In genomic region chr2:187272255-187272654, GRCh38 we compare ENCODE assay signal across 27 cellular contexts.
"Had no signal": no experiment of that assay in that cellular context is flagged by ENCODE, and none has a peak within 500 bp of the region (broad histone marks: within the 10 kb centered on the region; RNA-seq: fewer than 3 reads in every experiment).

No MANE protein-coding gene starts in this region.

- FAIRE-seq: keratinocyte, pancreas had no signal

- H3K27ac ChIP-seq: lower lobe of right lung, pancreas, prostate gland, skin epidermis, stomach, thoracic aorta, tibial nerve, uterus had no signal

- ATAC-seq: left cardiac atrium; left lobe of liver; lower lobe of right lung; naive thymus-derived CD8-positive, alpha-beta T cell; pancreas; right cardiac atrium; sciatic nerve; stimulated activated naive B cell treated with anti-CD40 and anti-IgM and Interleukin-4, amounts not matched to agents 10 μg/mL and 1 μg/mL and 100 μg/mL, for 72 hours; stimulated activated naive CD8-positive, alpha-beta T cell treated with anti-CD3 and anti-CD28 coated beads, Interleukin-15, Interleukin-2, amounts not matched to agents 100 U/mL and 50 U/mL, for 24 hours had no signal

- H3K9me3 ChIP-seq: lower lobe of right lung, pancreas, prostate gland, stomach, thoracic aorta, tibial nerve, uterus had no signal

- H3K4me3 ChIP-seq: lower lobe of right lung, pancreas, prostate gland, skin epidermis, stomach, thoracic aorta, tibial nerve, uterus had no signal

- H3K36me3 ChIP-seq: lower lobe of right lung, pancreas, prostate gland, stomach, thoracic aorta, tibial nerve, uterus had no signal

- H3K4me1 ChIP-seq: lower lobe of right lung, pancreas, prostate gland, stomach, tibial nerve, uterus had no signal

- DNase-seq: hippocampal formation; kidney glomerular epithelial cell; left cardiac atrium; lower lobe of right lung; mammary epithelial cell; mesenchymal stem cell; naive thymus-derived CD8-positive, alpha-beta T cell; nucleus accumbens; pancreas; posterior cingulate gyrus; retina; right cardiac atrium; stimulated activated CD4-positive, alpha-beta T cell treated with anti-CD3 and anti-CD28 coated beads, Interleukin-12 subunit alpha, Interleukin-12 subunit beta, amount 100 ng/mL, for 4 hours; stimulated activated CD4-positive, alpha-beta T cell treated with anti-CD3 and anti-CD28 coated beads, Interleukin-15, amount 100 ng/mL, for 24 hours; stimulated activated CD4-positive, alpha-beta T cell treated with anti-CD3 and anti-CD28 coated beads, Interleukin-2, amount 100 ng/mL, for 24 hours; stimulated activated CD4-positive, alpha-beta T cell treated with anti-CD3 and anti-CD28 coated beads, Interleukin-4, amount 100 ng/mL, for 1 hour; stimulated activated naive B cell treated with anti-CD40 and anti-IgM and Interleukin-4, amounts not matched to agents 10 μg/mL and 1 μg/mL and 100 μg/mL, for 72 hours; stimulated activated naive CD8-positive, alpha-beta T cell treated with anti-CD3 and anti-CD28 coated beads, Interleukin-15, Interleukin-2, amounts not matched to agents 100 U/mL and 50 U/mL, for 24 hours; stomach; uterus had no signal

- H3K27me3 ChIP-seq: pancreas, stomach, tibial nerve, uterus had no signal
